Comparison of ENCODE assay signal across 8 cellular contexts in genomic region chr3:125520563-125520919, GRCh38. TPM values are rescaled to one million over a fixed set of nuclear protein-coding genes. Genes with fewer than 3 reads are reported as not detected.
DNase-seq lines count a peak whose midpoint lies in the region; ATAC-seq and TF ChIP-seq lines count a peak whose summit lies in the region.
"Not testable (repeated sequence)": the region's sequence is repeated elsewhere in the genome, so short reads cannot be mapped to it uniquely, and the experiment has no call there.

No MANE protein-coding gene starts in this region.

- intact Hi-C loops in upper lobe of right lung (cut with DNase I), result not testable (repeated sequence)

- H3K27me3 ChIP-seq in GM06990 (replicated peaks; ENCODE audit: control insufficient read depth, insufficient read depth, low read length); OCI-LY1 (ENCODE audit: insufficient read depth, low read length); gastroesophageal sphincter; rectal smooth muscle tissue (ENCODE audit: control insufficient read depth, insufficient read depth, low read length); upper lobe of right lung: not testable (repeated sequence)

- H4K20me1 ChIP-seq in OCI-LY1 (ENCODE audit: insufficient read depth, low read length), result not testable (repeated sequence)

- not testable (repeated sequence) for H3K9me3 Mint-ChIP-seq in activated T-cell treated with anti-CD3 and anti-CD28 coated beads, Interleukin-2, amount 50 U/mL, for 24 hours

- H3K27ac Mint-ChIP-seq in activated T-cell treated with anti-CD3 and anti-CD28 coated beads, Interleukin-2, amount 50 U/mL, for 24 hours, result peak overlapping the region; percentile 91

- H3K9me2 ChIP-seq in OCI-LY1 (ENCODE audit: low read depth, low read length), result not testable (repeated sequence)

- not testable (repeated sequence) for DNase-seq in GM06990 (ENCODE audit: extremely low read depth, insufficient read length); activated T-cell treated with anti-CD3 and anti-CD28 coated beads, Interleukin-2, amount 50 U/mL, for 24 hours; caudate nucleus (lab: John Stamatoyannopoulos, UW); upper lobe of right lung

- H3K36me3 ChIP-seq in GM06990 (ENCODE audit: control insufficient read depth, insufficient read depth, low read length); OCI-LY1 (ENCODE audit: insufficient read depth, low read length); rectal smooth muscle tissue (ENCODE audit: control insufficient read depth, insufficient read depth, low read length): not testable (repeated sequence)
- H3K36me3 ChIP-seq in gastroesophageal sphincter, result peaks cover 0 to 18% of the 10 kb centered on the region in 2 donors
- peaks cover 28% of the 10 kb centered on the region for H3K36me3 ChIP-seq in mesodermal cell (ENCODE audit: control insufficient read depth, insufficient read depth, low read length)
- peaks cover 15% of the 10 kb centered on the region for H3K36me3 ChIP-seq in upper lobe of right lung

- H3K27ac ChIP-seq in OCI-LY1 (ENCODE audit: low read depth, low read length, poor library complexity, severe bottlenecking), result not testable (repeated sequence)
- H3K27ac ChIP-seq in caudate nucleus (ENCODE audit: low read depth, low read length) (peak overlapping the region; percentile 60), gastroesophageal sphincter (peak overlapping the region; percentile 51 to 90 (median 88)), mesodermal cell (ENCODE audit: low read depth, low read length, severe bottlenecking) (peak overlapping the region; percentile 87), rectal smooth muscle tissue (ENCODE audit: low read depth, low read length) (peak overlapping the region; percentile 84), upper lobe of right lung (peak overlapping the region; percentile 87)

- H3K4me1 Mint-ChIP-seq in activated T-cell treated with anti-CD3 and anti-CD28 coated beads, Interleukin-2, amount 50 U/mL, for 24 hours (ENCODE audit: low read depth), result peaks cover 43% of the 10 kb centered on the region

- H3K79me2 ChIP-seq in OCI-LY1 (ENCODE audit: insufficient read depth, low read length), result peaks cover 17% of the 10 kb centered on the region

- H3K9ac ChIP-seq in OCI-LY1 (ENCODE audit: low read length) (peak overlapping the region; percentile 95), rectal smooth muscle tissue (ENCODE audit: low read length) (peak overlapping the region; percentile 86)

- not testable (repeated sequence) for H3K9me3 ChIP-seq in OCI-LY1 (ENCODE audit: low read length); gastroesophageal sphincter; mesodermal cell (ENCODE audit: control insufficient read depth, low read length); upper lobe of right lung

- not testable (repeated sequence) for TF ChIP-seq CTCF in GM06990 (IDR thresholded peaks at IDR 0.05; ENCODE audit: insufficient read depth, low read length, poor library complexity, severe bottlenecking); OCI-LY1 (IDR thresholded peaks at IDR 0.05; ENCODE audit: low read length); gastroesophageal sphincter (IDR thresholded peaks at IDR 0.05); upper lobe of right lung (IDR thresholded peaks at IDR 0.05)

- peak overlapping the region; percentile 80 for H3K4me2 ChIP-seq in OCI-LY1 (ENCODE audit: low read length)

- not testable (repeated sequence) for ATAC-seq in gastroesophageal sphincter, upper lobe of right lung

- H3K36me3 Mint-ChIP-seq in activated T-cell treated with anti-CD3 and anti-CD28 coated beads, Interleukin-2, amount 50 U/mL, for 24 hours (ENCODE audit: low read depth), result peaks cover 28% of the 10 kb centered on the region

- 72 to 77% methylated on average over 13 to 14 of the region's 15 CpGs for WGBS in gastroesophageal sphincter (ENCODE audit: low coverage in 1 of 2), 2 donors
- 97 to 98% methylated on average over 6 to 7 of the region's 15 CpGs for WGBS in mesodermal cell (ENCODE audit: insufficient coverage in 2 of 2), 2 experiments

- TF ChIP-seq POLR2A in gastroesophageal sphincter (IDR thresholded peaks at IDR 0.05), result not testable (repeated sequence)

- not testable (repeated sequence) for H3F3A ChIP-seq in OCI-LY1 (ENCODE audit: insufficient read depth, low read length)

- H3K4me3 ChIP-seq in GM06990 (replicated peaks; ENCODE audit: low read depth, low read length) (peak overlapping the region; percentile 90), OCI-LY1 (ENCODE audit: low read depth, low read length, poor library complexity, severe bottlenecking) (peak overlapping the region; percentile 95), gastroesophageal sphincter (peak overlapping the region; percentile 62 to 70), mesodermal cell (ENCODE audit: extremely low read depth, insufficient read depth, low read length, poor library complexity, severe bottlenecking) (peak overlapping the region; percentile 96), rectal smooth muscle tissue (ENCODE audit: low read length) (peak overlapping the region; percentile 94), upper lobe of right lung (peak overlapping the region; percentile 87)

- TF ChIP-seq EP300 in gastroesophageal sphincter (IDR thresholded peaks at IDR 0.05), result not testable (repeated sequence)

- peak overlapping the region; percentile 87 for H3K4me3 Mint-ChIP-seq in activated T-cell treated with anti-CD3 and anti-CD28 coated beads, Interleukin-2, amount 50 U/mL, for 24 hours

- peaks cover 34% of the 10 kb centered on the region for H3K4me1 ChIP-seq in OCI-LY1 (ENCODE audit: insufficient read depth, low read length, severe bottlenecking)
- H3K4me1 ChIP-seq in gastroesophageal sphincter, result peaks cover 0 to 48% (median 11%) of the 10 kb centered on the region in 3 donors
- H3K4me1 ChIP-seq in mesodermal cell (ENCODE audit: control insufficient read depth, insufficient read depth, low read length, poor library complexity, severe bottlenecking); rectal smooth muscle tissue (ENCODE audit: control insufficient read depth, insufficient read depth, low read length): not testable (repeated sequence)
- H3K4me1 ChIP-seq in upper lobe of right lung, result peaks cover 14% of the 10 kb centered on the region

- H2AFZ ChIP-seq in OCI-LY1 (ENCODE audit: low read length), result not testable (repeated sequence)

- H3K27me3 Mint-ChIP-seq in activated T-cell treated with anti-CD3 and anti-CD28 coated beads, Interleukin-2, amount 50 U/mL, for 24 hours, result not testable (repeated sequence)

RNA-seq across cellular contexts. Expression of gene SNX4, which starts 0.5 kb away (rescaled TPM):
- 10 to 100 TPM; 35.8 to 85.5 (median 50.9) TPM for total RNA-seq in gastroesophageal sphincter
- polyA plus RNA-seq in mesodermal cell (2013, experiment 1 of 2), result 39.0 TPM
- polyA plus RNA-seq in mesodermal cell (2013, experiment 2 of 2), result 44.4 TPM
- 41.4 TPM for total RNA-seq in upper lobe of right lung
